In genomic region chr1:101247404-101248287, GRCh38 we compare ENCODE assay signal across 1 cellular context.
TF ChIP-seq lines count a peak whose summit lies in the region.

No MANE protein-coding gene starts in this region.

TF ChIP-seq in GM12878, 131 proteins besides CTCF, POLR2A, EP300 and RAD21 (continued from another document):
- TF ChIP-seq PAX8 (IDR thresholded peaks at IDR 0.05) = 0 out of 2 replicates have a peak, but pooled peaks have one; percentile 45
TF ChIP-seq in GM12878: peak in this region for 41.
